ENCODE assay signal across 8 cellular contexts in genomic region chr1:107139833-107140702, GRCh38. TPM values are rescaled to one million over a fixed set of nuclear protein-coding genes. Genes with fewer than 3 reads are reported as not detected.
DNase-seq lines count a peak whose midpoint lies in the region; ATAC-seq and TF ChIP-seq lines count a peak whose summit lies in the region.

No MANE protein-coding gene starts in this region.

- peaks cover 22% of the 10 kb centered on the region for H3K4me1 Mint-ChIP-seq in activated naive CD8-positive, alpha-beta T cell treated with anti-CD3 and anti-CD28 coated beads for 36 hours

- intact Hi-C loops in left ventricle myocardium superior (cut with micrococcal nuclease), result no loop called here
- intact Hi-C loops in posterior vena cava (cut with DNase I), result loop anchor here in 1 of 2 donors (5.0 kb wide), 1 partner anchor 527 kb away; no protein-coding TSS in a partner anchor

- peak overlapping the region; percentile 42 for H3K27ac Mint-ChIP-seq in activated naive CD8-positive, alpha-beta T cell treated with anti-CD3 and anti-CD28 coated beads for 36 hours

- DNase-seq in ACHN (peak; percentile 71), KBM-7 (peak; percentile 32), left ventricle myocardium superior (peak; percentile 19), posterior vena cava (ENCODE audit: low spot score) (peak; percentile 82), SIG-M5 (lab: John Stamatoyannopoulos, UW) (no peak)
- peak; percentile 34 for DNase-seq in activated naive CD8-positive, alpha-beta T cell treated with anti-CD3 and anti-CD28 coated beads for 36 hours

- H3K36me3 Mint-ChIP-seq in activated naive CD8-positive, alpha-beta T cell treated with anti-CD3 and anti-CD28 coated beads for 36 hours, result no peaks in the 10 kb centered on the region

- ATAC-seq in left ventricle myocardium superior, result peak; percentile 45
- no peak for ATAC-seq in HG02870 (IDR thresholded peaks at IDR 0.05; ENCODE audit: unreplicated experiment)

- H3K9me3 Mint-ChIP-seq in activated naive CD8-positive, alpha-beta T cell treated with anti-CD3 and anti-CD28 coated beads for 36 hours, result no peaks in the 10 kb centered on the region

- in situ Hi-C loops in ACHN (cut with HindIII; ENCODE audit: low pct_ligation_motif_present, low pct_unique_long_range_greater_than_20kb, low sequenced_read_pairs), result no loop called here
- in situ Hi-C loops in KBM-7 (cut with MboI; ENCODE audit: low pct_unique_long_range_greater_than_20kb, low sequenced_read_pairs), result no loop called here

- H3K27me3 Mint-ChIP-seq in activated naive CD8-positive, alpha-beta T cell treated with anti-CD3 and anti-CD28 coated beads for 36 hours, result peaks cover 53% of the 10 kb centered on the region

- H3K4me3 ChIP-seq in GM12875 (ENCODE audit: low read depth, low read length), result peak overlapping the region; percentile 63

- TF ChIP-seq CTCF in GM12875 (IDR thresholded peaks at IDR 0.05; ENCODE audit: borderline replicate concordance, insufficient read depth, low read depth, low read length), result no peak

- peak overlapping the region; percentile 81 for H3K4me3 Mint-ChIP-seq in activated naive CD8-positive, alpha-beta T cell treated with anti-CD3 and anti-CD28 coated beads for 36 hours

RNA-seq across cellular contexts. Expression of gene NTNG1, which starts 0.8 kb away (rescaled TPM):
- total RNA-seq in activated naive CD8-positive, alpha-beta T cell treated with anti-CD3 and anti-CD28 coated beads for 36 hours, result 1 to 10 TPM; 1.6 to 1.9 TPM
- total RNA-seq in left ventricle myocardium superior (0.57 TPM), posterior vena cava (1 to 10 TPM in 1 of 2 donors, under 1 TPM in 1; 0.76 to 4.9 TPM)
